In the genomic region with DNA sequence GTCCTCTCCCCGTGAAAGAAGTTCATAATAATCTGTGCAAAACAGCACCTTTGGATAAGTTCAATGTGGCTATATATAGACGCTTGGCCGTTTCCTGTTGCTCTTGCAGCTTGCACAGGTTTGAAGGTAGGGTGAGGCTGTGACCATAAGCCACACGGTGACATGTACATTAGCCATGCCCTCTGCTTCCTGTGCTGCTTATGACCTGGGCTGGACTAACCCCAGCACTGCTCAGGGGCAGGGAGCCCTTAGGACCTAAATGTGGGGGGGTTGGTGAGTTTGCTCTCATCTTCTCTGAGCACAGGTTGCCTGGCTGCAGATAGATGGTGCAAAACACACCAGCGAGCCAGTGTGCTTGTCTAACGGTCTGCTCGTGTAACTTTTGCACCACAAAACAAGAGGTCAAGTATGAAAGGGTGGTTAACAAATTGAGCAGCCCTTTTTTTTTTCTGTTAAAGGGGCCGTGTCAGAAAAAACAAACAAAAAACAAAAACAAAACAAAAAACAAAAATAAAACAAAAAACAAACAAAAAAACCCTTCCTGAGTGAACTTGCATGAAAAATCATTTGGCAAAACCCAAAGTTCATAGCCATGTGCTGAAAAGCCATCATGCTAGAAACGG, we compare ENCODE assay signal across 10 cellular contexts. TPM values are rescaled to one million over a fixed set of nuclear protein-coding genes. Genes with fewer than 3 reads are reported as not detected.
DNase-seq lines count a peak whose midpoint lies in the region; ATAC-seq, FAIRE-seq and TF ChIP-seq lines count a peak whose summit lies in the region.
"Had no signal": no experiment of that assay in that cellular context is flagged by ENCODE, and none has a peak within 500 bp of the region (broad histone marks: within the 10 kb centered on the region; RNA-seq: fewer than 3 reads in every experiment).

No MANE protein-coding gene starts in this region.

- H3K9me2 ChIP-seq in hepatocyte (replicated peaks; ENCODE audit: insufficient read depth), result no peaks in the 10 kb centered on the region

- DNase-seq in effector memory CD8-positive, alpha-beta T cell, result peak in 1 of 3 experiments; percentile 30
- no peak for DNase-seq in NCI-H128 (lab: John Stamatoyannopoulos, UW; ENCODE audit: unreplicated experiment)
- DNase-seq in HepG2 (ENCODE audit: low spot score), result no peak
- no peak for DNase-seq in hepatocyte (ENCODE audit: low spot score)
- DNase-seq: NCI-H510A had no signal

- no peaks in the 10 kb centered on the region for H3K9me3 Mint-ChIP-seq in effector memory CD8-positive, alpha-beta T cell

- 1% methylated on average over 9 of the region's 9 CpGs for WGBS in HepG2 (ENCODE audit: low lambda C conversion rate)
- WGBS in hepatocyte (ENCODE audit: low lambda C conversion rate, missing lambda C conversion rate), result 79% methylated on average over 9 of the region's 9 CpGs

- no TSS peak for BruUV-seq in HepG2 (replicated peaks; lab: Mats Ljungman, UMichigan)

- H3K4me2 ChIP-seq in HepG2 (ENCODE audit: low read depth, low read length) (no peak overlapping the region), hepatocyte (no peak overlapping the region)

- in situ Hi-C loops in HepG2 (cut with HindIII; ENCODE audit: extremely low pct_ligation_motif_present, low pct_unique_long_range_greater_than_20kb), result no loop called here

- H3K4me3 Mint-ChIP-seq in effector memory CD8-positive, alpha-beta T cell, result peak overlapping the region; percentile 60 to 90

- TF ChIP-seq RAD21 in HepG2 (CRISPR knock-in tag; IDR thresholded peaks at IDR 0.05), result no peak

- no peaks in the 10 kb centered on the region for H3K36me3 ChIP-seq in HepG2 (replicated peaks in 1 of 2; ENCODE audit: control insufficient read depth in 1 of 2, insufficient read depth in 2 of 2, low read length in 2 of 2)
- H3K36me3 ChIP-seq in hepatocyte (replicated peaks; ENCODE audit: insufficient read depth, low read depth), result no peaks in the 10 kb centered on the region

- TF ChIP-seq POLR2A in HepG2 (IDR thresholded peaks at IDR 0.05; ENCODE audit: insufficient read depth in 1 of 2, low read depth in 2 of 2, low read length in 2 of 2), result no peak

- no peak overlapping the region for H3K9ac ChIP-seq in HepG2 (ENCODE audit: insufficient read depth, low read depth, low read length)

- CTCF ChIA-PET in HepG2 (lab: Yijun Ruan, JAX; ENCODE audit: low intra/inter-chr PET ratio, low total read pairs), result no interaction called here

- intact Hi-C loops in HepG2 (cut with micrococcal nuclease; ENCODE audit: unreplicated experiment), result no loop called here

- no peak for FAIRE-seq in HepG2 (lab: Jason Lieb, UNC)
- FAIRE-seq: G401.6 had no signal

- no peaks in the 10 kb centered on the region for H3K9me3 ChIP-seq in HepG2 (ENCODE audit: low read length)
- no peaks in the 10 kb centered on the region for H3K9me3 ChIP-seq in hepatocyte (ENCODE audit: low read depth)

- H4K20me1 ChIP-seq in HepG2 (ENCODE audit: insufficient read depth, low read length) (no peaks in the 10 kb centered on the region), hepatocyte (ENCODE audit: insufficient read depth, poor library complexity, severe bottlenecking) (no peaks in the 10 kb centered on the region)

- H2AFZ ChIP-seq in HepG2 (ENCODE audit: low read length) (no peak overlapping the region), hepatocyte (no peak overlapping the region)

- peak overlapping the region; percentile 86 to 91 for H3K27ac Mint-ChIP-seq in effector memory CD8-positive, alpha-beta T cell

- TF ChIP-seq CTCF in HepG2 (CRISPR knock-in tag; IDR thresholded peaks at IDR 0.05), result no peak
- no peak for TF ChIP-seq CTCF in hepatocyte (IDR thresholded peaks at IDR 0.05; ENCODE audit: poor library complexity)

- H3K27ac ChIP-seq in HepG2 (ENCODE audit: extremely low read length, insufficient read depth, low read length) (no peak overlapping the region), hepatocyte (no peak overlapping the region)

- H3K4me1 ChIP-seq in HepG2 (ENCODE audit: insufficient read depth, low read length) (no peaks in the 10 kb centered on the region), hepatocyte (ENCODE audit: insufficient read depth) (no peaks in the 10 kb centered on the region)

- H3K27me3 Mint-ChIP-seq in effector memory CD8-positive, alpha-beta T cell, result no peaks in the 10 kb centered on the region

- no peaks in the 10 kb centered on the region for H3K79me2 ChIP-seq in HepG2 (ENCODE audit: insufficient read depth, low read length)
- H3K79me2 ChIP-seq in hepatocyte, result no peaks in the 10 kb centered on the region

- peaks cover 85 to 91% of the 10 kb centered on the region in 2 donors for H3K4me1 Mint-ChIP-seq in effector memory CD8-positive, alpha-beta T cell (ENCODE audit: low read depth in 2 of 2)

- no peak overlapping the region for H3K4me3 ChIP-seq in HepG2 (replicated peaks in 1 of 3; ENCODE audit: insufficient read depth in 1 of 3, low read depth in 2 of 3, low read length in 3 of 3)
- no peak overlapping the region for H3K4me3 ChIP-seq in hepatocyte

- ATAC-seq in GM18502 (IDR thresholded peaks at IDR 0.05; ENCODE audit: poor library complexity, unreplicated experiment), result peak; percentile 40
- peak; percentile 41 for ATAC-seq in GM19467 (IDR thresholded peaks at IDR 0.05; ENCODE audit: unreplicated experiment)
- ATAC-seq in HG03457 (IDR thresholded peaks at IDR 0.05; ENCODE audit: unreplicated experiment), result peak; percentile 38
- peak; percentile 64 for ATAC-seq in effector memory CD8-positive, alpha-beta T cell (replicated peaks)
- ATAC-seq in HG02678 (IDR thresholded peaks at IDR 0.05; ENCODE audit: unreplicated experiment), result no peak
- ATAC-seq in HepG2, result no peak

- peaks cover 17% of the 10 kb centered on the region for H3K36me3 Mint-ChIP-seq in effector memory CD8-positive, alpha-beta T cell (ENCODE audit: insufficient read depth)

- H3K27me3 ChIP-seq in HepG2 (ENCODE audit: control insufficient read depth in 1 of 2, insufficient read depth in 2 of 2, low read length in 2 of 2) (peaks cover 4 to 20% of the 10 kb centered on the region in 2 experiments; a peak in 3 of 5 replicates), hepatocyte (peaks cover 7% of the 10 kb centered on the region)

- POLR2A ChIA-PET in HepG2 (lab: Yijun Ruan, JAX), result no interaction called here

- TF ChIP-seq EP300 in HepG2 (IDR thresholded peaks at IDR 0.05; ENCODE audit: low read depth in 2 of 2, low read length in 2 of 2) (no peak), HepG2 (CRISPR knock-in tag; IDR thresholded peaks at IDR 0.05; ENCODE audit: borderline replicate concordance) (no peak)

TF ChIP-seq in HepG2, 621 proteins besides CTCF, POLR2A, EP300 and RAD21 (continues in another document):
- TF ChIP-seq ZNF446 (CRISPR knock-in tag; IDR thresholded peaks at IDR 0.05), result no peak
- TF ChIP-seq ZNF652 (CRISPR knock-in tag; IDR thresholded peaks at IDR 0.05; ENCODE audit: borderline replicate concordance, low read depth), result no peak
- TF ChIP-seq MBD4 (IDR thresholded peaks at IDR 0.05; ENCODE audit: borderline replicate concordance, low read length), result no peak
- no peak for TF ChIP-seq ZNF484 (CRISPR knock-in tag; IDR thresholded peaks at IDR 0.05; ENCODE audit: borderline replicate concordance, low read depth)
- no peak for TF ChIP-seq ZFP36L2 (CRISPR knock-in tag; IDR thresholded peaks at IDR 0.05)
- no peak for TF ChIP-seq REL (CRISPR knock-in tag; conservative IDR thresholded peaks at IDR 0.05)
- TF ChIP-seq ZEB1 (IDR thresholded peaks at IDR 0.05; ENCODE audit: insufficient replicate concordance, low read depth), result no peak
- TF ChIP-seq SRSF9 (IDR thresholded peaks at IDR 0.05; ENCODE audit: borderline replicate concordance, insufficient read depth, low read depth, low read length, poor library complexity, severe bottlenecking), result no peak
- no peak for TF ChIP-seq U2AF1 (optimal IDR thresholded peaks at IDR 0.05; ENCODE audit: low read depth, low read length)
- TF ChIP-seq ZNF790 (CRISPR knock-in tag; IDR thresholded peaks at IDR 0.05; ENCODE audit: borderline replicate concordance), result no peak
- TF ChIP-seq ZNF292 (CRISPR knock-in tag; IDR thresholded peaks at IDR 0.05; ENCODE audit: borderline replicate concordance, low read depth), result no peak
- no peak for TF ChIP-seq PHF5A (CRISPR knock-in tag; IDR thresholded peaks at IDR 0.05; ENCODE audit: low read depth, unreplicated experiment)
- TF ChIP-seq ZBTB7A (CRISPR knock-in tag; IDR thresholded peaks at IDR 0.05), result no peak
- TF ChIP-seq, protein P1, sequence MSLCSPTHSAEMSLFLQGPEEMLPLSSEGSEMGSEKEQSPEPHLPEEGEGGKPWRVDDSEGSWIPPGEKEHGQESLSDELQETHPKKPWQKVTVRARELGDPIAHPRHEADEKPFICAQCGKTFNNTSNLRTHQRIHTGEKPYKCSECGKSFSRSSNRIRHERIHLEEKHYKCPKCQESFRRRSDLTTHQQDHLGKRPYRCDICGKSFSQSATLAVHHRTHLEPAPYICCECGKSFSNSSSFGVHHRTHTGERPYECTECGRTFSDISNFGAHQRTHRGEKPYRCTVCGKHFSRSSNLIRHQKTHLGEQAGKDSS (CRISPR knock-in tag; IDR thresholded peaks at IDR 0.05; ENCODE audit: borderline replicate concordance, low read depth), result no peak
- TF ChIP-seq SRF (IDR thresholded peaks at IDR 0.05; ENCODE audit: low read depth, low read length), result no peak

RNA-seq across cellular contexts. Expression of a gene that starts 37.3 kb away (rescaled TPM):
- not detected in 2 replicates for total RNA-seq in HepG2 (2016; rRNA removed; fragmentation: Illumina TruSeq; extraction: Trizol)
- not detected in 2 replicates for total RNA-seq in HepG2 (2016; cell fraction: cytosol; rRNA removed; fragmentation: Illumina TruSeq; extraction: Trizol; ENCODE audit: low read depth)
- total RNA-seq in HepG2 (2016; cell fraction: insoluble cytoplasmic fraction; rRNA removed; fragmentation: Illumina TruSeq; extraction: Trizol), result not detected in 2 replicates
- not detected in 2 replicates for total RNA-seq in HepG2 (2016; cell fraction: membrane; rRNA removed; fragmentation: Illumina TruSeq; extraction: Trizol)
- total RNA-seq in HepG2 (2016; cell fraction: nucleus; rRNA removed; fragmentation: Illumina TruSeq; extraction: Trizol), result not detected in 2 replicates
- polyA plus RNA-seq in HepG2 (2011; rRNA removed), result not detected in 2 replicates
- polyA plus RNA-seq in HepG2 (2011; cell fraction: cytosol; rRNA removed), result not detected in 2 replicates
- not detected in 2 replicates for polyA plus RNA-seq in HepG2 (2011; cell fraction: nucleus; rRNA removed)
- not detected in 2 replicates for polyA plus RNA-seq in HepG2 (2012)
- not detected in 2 replicates for polyA plus RNA-seq in HepG2 (2016; cell fraction: cytosol; fragmentation: Illumina TruSeq; extraction: Trizol; ENCODE audit: low read depth)
- not detected in 2 replicates for polyA plus RNA-seq in HepG2 (2016; cell fraction: insoluble cytoplasmic fraction; fragmentation: Illumina TruSeq; extraction: Trizol; ENCODE audit: low read depth)
- not detected in 2 replicates for polyA plus RNA-seq in HepG2 (2016; cell fraction: membrane; fragmentation: Illumina TruSeq; extraction: Trizol; ENCODE audit: low read depth)
- not detected in 2 replicates for polyA plus RNA-seq in HepG2 (2016; cell fraction: nucleus; fragmentation: Illumina TruSeq; extraction: Trizol; ENCODE audit: insufficient read depth, low read depth)
- polyA minus RNA-seq in HepG2 (2011; rRNA and poly(A)+ RNA removed; ENCODE audit: low replicate concordance), result not detected in 2 replicates
- not detected in 2 replicates for polyA minus RNA-seq in HepG2 (2011; cell fraction: cytosol; rRNA and poly(A)+ RNA removed)
- not detected in 2 replicates for polyA minus RNA-seq in HepG2 (2011; cell fraction: nucleus; rRNA and poly(A)+ RNA removed)
- 3.7 and 8.5 TPM in 2 replicates for total RNA-seq in hepatocyte
- 1.4 and 2.4 TPM in 2 replicates for polyA plus RNA-seq in hepatocyte

Comparison
In these comparisons a context has a peak if more than half of its experiments do, and no peak if none do; other contexts are left out.
1. ATAC-seq: peak in GM18502 (single experiment), GM19467 (single experiment), HG03457 (single experiment) and effector memory CD8-positive, alpha-beta T cell (single experiment); none in HG02678 (single experiment) and HepG2 (single experiment).